8 cellular contexts compared by ENCODE assay signal in the genomic region with DNA sequence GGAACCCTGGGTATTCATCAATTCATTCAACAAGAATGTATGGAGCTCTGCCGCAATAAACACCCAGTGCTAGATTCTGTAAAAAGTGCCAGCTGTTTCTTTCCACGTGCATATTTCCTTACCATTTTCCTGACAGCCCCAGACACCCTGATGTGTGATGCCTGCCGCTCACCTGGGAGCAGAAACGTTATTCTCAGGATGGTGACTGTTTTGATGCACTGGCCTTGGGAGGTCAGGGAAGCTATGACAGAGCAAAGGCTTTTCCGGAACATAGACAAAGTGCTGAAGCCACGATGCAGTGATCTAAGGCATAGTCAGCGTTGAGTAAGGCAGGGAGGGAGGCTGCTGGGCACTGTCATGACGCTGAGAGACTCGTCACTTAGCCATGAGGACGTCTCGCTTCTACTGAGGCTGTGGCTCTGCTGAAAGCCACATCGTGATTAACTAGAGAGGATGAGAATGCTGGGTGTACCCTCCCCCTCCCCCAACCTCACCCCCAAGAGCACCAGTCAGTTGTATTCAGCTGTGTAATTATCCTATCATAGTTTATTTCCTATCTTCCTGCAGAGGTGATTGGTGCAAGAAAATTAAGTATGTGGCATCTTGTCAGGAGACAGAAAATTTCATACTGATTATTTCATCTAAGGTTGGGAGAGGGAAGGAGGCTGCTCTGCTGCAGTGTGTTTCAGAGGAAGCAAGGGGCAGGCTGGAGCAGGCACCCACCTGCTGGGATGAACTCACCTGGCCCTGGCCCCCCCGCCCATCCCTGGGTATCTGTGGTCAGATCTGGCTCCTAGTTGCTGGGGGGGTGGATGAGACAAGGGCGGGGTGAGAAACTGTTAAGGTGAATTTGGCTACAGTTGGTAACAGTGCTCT. TPM values are rescaled to one million over a fixed set of nuclear protein-coding genes. Genes with fewer than 3 reads are reported as not detected.
DNase-seq lines count a peak whose midpoint lies in the region; ATAC-seq lines count a peak whose summit lies in the region.

No MANE protein-coding gene starts in this region.

- 15 to 17% methylated on average over 14 of the region's 14 CpGs for WGBS in aorta, 2 donors

- in situ Hi-C loops in ACHN (cut with HindIII; ENCODE audit: low pct_ligation_motif_present, low pct_unique_long_range_greater_than_20kb, low sequenced_read_pairs), result no loop called here

- H3K4me1 ChIP-seq in aorta (ENCODE audit: control insufficient read depth in 1 of 2, insufficient read depth in 2 of 2, low read length in 2 of 2), result no peaks in the 10 kb centered on the region

- no peaks in the 10 kb centered on the region for H3K36me3 ChIP-seq in aorta (ENCODE audit: control insufficient read depth in 1 of 2, insufficient read depth in 2 of 2, low read length in 1 of 2)

- no peak overlapping the region for H3K4me3 ChIP-seq in Jurkat, Clone E6-1 (ENCODE audit: low read length)
- no peak overlapping the region for H3K4me3 ChIP-seq in aorta (ENCODE audit: low read length in 2 of 2)

- DNase-seq in ACHN (peak; percentile 75), hepatic stellate cell (ENCODE audit: low spot score) (peak; percentile 77), aorta (no peak)
- DNase-seq in Jurkat, Clone E6-1 (ENCODE audit: low read depth, low spot score), result peak; percentile 32
- peak; percentile 32 for DNase-seq in activated T-cell treated with anti-CD3 and anti-CD28 coated beads, Interleukin-2, amount 50 U/mL, for 1 hour
- peak; percentile 35 for DNase-seq in stimulated activated CD8-positive, alpha-beta memory T cell treated with anti-CD3 and anti-CD28 coated beads, Interleukin-4, amount 100 ng/mL, for 24 hours (ENCODE audit: low read depth)

- ATAC-seq in GM18520 (IDR thresholded peaks at IDR 0.05; ENCODE audit: unreplicated experiment), result no peak
- no peak for ATAC-seq in HG03045 (IDR thresholded peaks at IDR 0.05; ENCODE audit: unreplicated experiment)
- no peak for ATAC-seq in aorta (ENCODE audit: low FRiP score)

- no peaks in the 10 kb centered on the region for H3K27me3 ChIP-seq in aorta (ENCODE audit: control insufficient read depth in 1 of 2, insufficient read depth in 2 of 2, low read length in 1 of 2)

- intact Hi-C loops in aorta (cut with DNase I), result no loop called here

- H3K9me3 ChIP-seq in aorta (ENCODE audit: control insufficient read depth, low read length), result no peaks in the 10 kb centered on the region

- no peak overlapping the region for H3K27ac ChIP-seq in aorta (ENCODE audit: low read depth in 1 of 2, low read length in 2 of 2)

RNA-seq across cellular contexts. Expression of gene SMNDC1, which starts 48.8 kb away (rescaled TPM):
- polyA plus RNA-seq in Jurkat, Clone E6-1 (2012; ENCODE audit: insufficient read depth, insufficient read length), result 50.0 TPM
- 10 to 100 TPM; 31.9 to 34.2 TPM for total RNA-seq in aorta
- 10 to 100 TPM; 18.2 to 19.0 TPM for polyA plus RNA-seq in aorta

Comparison
In these comparisons a context has a peak if more than half of its experiments do, and no peak if none do; other contexts are left out.
1. DNase-seq: peak in ACHN (single experiment), Jurkat, Clone E6-1 (single experiment), activated T-cell treated with anti-CD3 and anti-CD28 coated beads, Interleukin-2, amount 50 U/mL, for 1 hour (single experiment), hepatic stellate cell (single experiment) and stimulated activated CD8-positive, alpha-beta memory T cell treated with anti-CD3 and anti-CD28 coated beads, Interleukin-4, amount 100 ng/mL, for 24 hours (single experiment); none in aorta (0 of 2).